29 cellular contexts compared by ENCODE assay signal in genomic region chr1:67544921-67545320, GRCh38.
"Had no signal": no experiment of that assay in that cellular context is flagged by ENCODE, and none has a peak within 500 bp of the region (broad histone marks: within the 10 kb centered on the region; RNA-seq: fewer than 3 reads in every experiment).

No MANE protein-coding gene starts in this region.

- H3K27me3 ChIP-seq: dorsolateral prefrontal cortex, foreskin keratinocyte, gastroesophageal sphincter, heart left ventricle, hepatocyte, left lung, ovary, right lobe of liver, stomach, thyroid gland had no signal

- H3K79me2 ChIP-seq: hepatocyte had no signal

- H3K9me3 Mint-ChIP-seq: stimulated activated effector memory CD8-positive, alpha-beta T cell treated with anti-CD3 and anti-CD28 coated beads, Interleukin-12 subunit alpha, Interleukin-12 subunit beta, amount 100 ng/mL, for 72 hours; type B pancreatic cell had no signal

- H2AFZ ChIP-seq: hepatocyte had no signal

- H3K9me3 ChIP-seq: gastroesophageal sphincter, heart left ventricle, left lung, mucosa of descending colon, ovary, psoas muscle, right lobe of liver, stomach, thyroid gland had no signal

- H3K4me1 Mint-ChIP-seq: naive B cell; stimulated activated effector memory CD8-positive, alpha-beta T cell treated with anti-CD3 and anti-CD28 coated beads, Interleukin-12 subunit alpha, Interleukin-12 subunit beta, amount 100 ng/mL, for 72 hours had no signal

- H3K4me3 Mint-ChIP-seq: mesothelial cell of epicardium; naive B cell; nephron; stimulated activated effector memory CD8-positive, alpha-beta T cell treated with anti-CD3 and anti-CD28 coated beads, Interleukin-12 subunit alpha, Interleukin-12 subunit beta, amount 100 ng/mL, for 72 hours; type B pancreatic cell had no signal

- H3K36me3 Mint-ChIP-seq: mesothelial cell of epicardium; naive B cell; stimulated activated effector memory CD8-positive, alpha-beta T cell treated with anti-CD3 and anti-CD28 coated beads, Interleukin-12 subunit alpha, Interleukin-12 subunit beta, amount 100 ng/mL, for 72 hours; type B pancreatic cell had no signal

- DNase-seq: dorsolateral prefrontal cortex; effector CD4-positive, alpha-beta T cell; foreskin keratinocyte; heart left ventricle; left cardiac atrium; left lung; mesenchymal stem cell; mucosa of descending colon; naive B cell; occipital lobe; ovary; posterior cingulate gyrus; psoas muscle; retina; right lobe of liver; stimulated activated CD4-positive, alpha-beta T cell treated with anti-CD3 and anti-CD28 coated beads, Interleukin-12 subunit alpha, Interleukin-12 subunit beta, amount 100 ng/mL, for 4 hours; stimulated activated CD4-positive, alpha-beta T cell treated with anti-CD3 and anti-CD28 coated beads, Interleukin-1b, Interleukin-23, amount 100 ng/mL, for 48 hours; stimulated activated CD4-positive, alpha-beta T cell treated with anti-CD3 and anti-CD28 coated beads, Interleukin-4, amount 100 ng/mL, for 1 hour; stimulated activated naive CD4-positive, alpha-beta T cell treated with Interleukin-2 at 50 U/mL for 16 hours; stomach; thyroid gland had no signal

- H3K36me3 ChIP-seq: gastroesophageal sphincter, heart left ventricle, left lung, ovary, right lobe of liver, stomach, thyroid gland had no signal

- H3K4me3 ChIP-seq: dorsolateral prefrontal cortex, gastroesophageal sphincter, heart left ventricle, hepatocyte, left lung, mucosa of descending colon, ovary, psoas muscle, right lobe of liver, smooth muscle cell, stomach, thyroid gland had no signal

- H3K4me2 ChIP-seq: hepatocyte, smooth muscle cell had no signal

- H3K27me3 Mint-ChIP-seq: type B pancreatic cell had no signal

- H3K27ac ChIP-seq: dorsolateral prefrontal cortex, epithelial cell of prostate, foreskin keratinocyte, gastroesophageal sphincter, heart left ventricle, hepatocyte, left lung, ovary, psoas muscle, stomach, thyroid gland had no signal

- H3K27ac Mint-ChIP-seq: mesothelial cell of epicardium; naive B cell; nephron; stimulated activated effector memory CD8-positive, alpha-beta T cell treated with anti-CD3 and anti-CD28 coated beads, Interleukin-12 subunit alpha, Interleukin-12 subunit beta, amount 100 ng/mL, for 72 hours; type B pancreatic cell had no signal

- H3K4me1 ChIP-seq: foreskin keratinocyte, gastroesophageal sphincter, heart left ventricle, left lung, psoas muscle, stomach, thyroid gland had no signal
